11 cellular contexts compared by ENCODE assay signal in the genomic region with DNA sequence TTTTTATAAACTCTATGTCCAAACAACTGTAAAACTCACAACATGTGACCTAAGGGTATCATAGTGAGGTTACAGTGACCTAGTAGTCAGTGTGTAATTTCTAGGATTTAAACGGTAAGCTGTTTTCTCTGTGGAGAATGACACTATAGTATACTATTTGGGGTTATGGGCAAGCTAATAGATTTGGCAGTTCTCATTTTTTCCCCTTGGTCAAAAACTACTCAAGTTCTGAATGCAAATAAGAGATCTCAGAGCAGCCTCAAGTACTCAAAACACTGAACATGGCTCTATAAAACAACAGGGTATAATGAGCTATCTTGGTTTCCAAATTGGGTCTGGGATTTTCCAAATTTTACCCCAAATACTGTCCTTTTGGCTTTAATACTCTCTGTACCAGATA.
DNase-seq lines count a peak whose midpoint lies in the region; ATAC-seq and TF ChIP-seq lines count a peak whose summit lies in the region.
"Had no signal": no experiment of that assay in that cellular context is flagged by ENCODE, and none has a peak within 500 bp of the region (broad histone marks: within the 10 kb centered on the region; RNA-seq: fewer than 3 reads in every experiment).

No MANE protein-coding gene starts in this region.

- H3K4ac ChIP-seq in mesendoderm (ENCODE audit: low read depth, low read length) = no peak overlapping the region

- DNase-seq in MCF 10A (ENCODE audit: unreplicated experiment) (no peak), mesendoderm (no peak), activated gamma-delta T cell (lab: John Stamatoyannopoulos, UW) (no peak)
- no peak for DNase-seq in activated T-cell treated with anti-CD3 and anti-CD28 coated beads, Interleukin-2, amount 50 U/mL, for 72 hours
- DNase-seq: activated CD4-positive, alpha-beta T cell treated with anti-CD3 and anti-CD28 coated beads, Interleukin-2, amount 50 U/mL, for 1 hour; activated naive CD8-positive, alpha-beta T cell treated with anti-CD3 and anti-CD28 coated beads, Interleukin-2, amount 10 ng/mL, durations not matched to agents 7 days and 5 days had no signal

- H3K56ac ChIP-seq in mesendoderm (ENCODE audit: low read length) = peak overlapping the region; percentile 61

- H3K18ac ChIP-seq in mesendoderm (ENCODE audit: low read length) = peak overlapping the region; percentile 87

- H3K79me2 ChIP-seq in ACC112 (ENCODE audit: control insufficient read depth, insufficient read depth, low read length, unreplicated experiment) (no peaks in the 10 kb centered on the region), mesendoderm (ENCODE audit: control insufficient read depth, insufficient read depth, low read length) (no peaks in the 10 kb centered on the region)

- H4K8ac ChIP-seq in mesendoderm (ENCODE audit: low read depth, low read length) = no peak overlapping the region

- peaks cover 26% of the 10 kb centered on the region for H3K4me1 ChIP-seq in ACC112 (ENCODE audit: control insufficient read depth, insufficient read depth, low read length, unreplicated experiment)
- no peaks in the 10 kb centered on the region for H3K4me1 ChIP-seq in mesendoderm (ENCODE audit: control insufficient read depth, low read depth, low read length)

- no peaks in the 10 kb centered on the region for H3K27me3 Mint-ChIP-seq in MCF 10A (ENCODE audit: insufficient read depth, unreplicated experiment)
- no peaks in the 10 kb centered on the region for H3K27me3 Mint-ChIP-seq in activated T-cell treated with anti-CD3 and anti-CD28 coated beads, Interleukin-2, amount 50 U/mL, for 72 hours (ENCODE audit: low read depth)
- H3K27me3 Mint-ChIP-seq: activated naive CD8-positive, alpha-beta T cell treated with anti-CD3 and anti-CD28 coated beads, Interleukin-2, amount 10 ng/mL, durations not matched to agents 7 days and 5 days; B cell had no signal

- peak overlapping the region; percentile 36 for H2BK15ac ChIP-seq in mesendoderm (replicated peaks; ENCODE audit: low read depth)

- peak overlapping the region; percentile 88 for H3K27ac Mint-ChIP-seq in MCF 10A (ENCODE audit: low read depth, unreplicated experiment)
- H3K27ac Mint-ChIP-seq in activated T-cell treated with anti-CD3 and anti-CD28 coated beads, Interleukin-2, amount 50 U/mL, for 72 hours = no peak overlapping the region
- H3K27ac Mint-ChIP-seq: B cell had no signal

- POLR2A ChIA-PET in MCF 10A (lab: Yijun Ruan, JAX) = interaction anchor here (0.6 to 4.0 kb wide), 12 partner anchors 10 to 529 kb away, joined by 3 to 40 read pairs (median 5); partner anchors contain the start of genes IVNS1ABP and SWT1

- ATAC-seq in HG02938 (IDR thresholded peaks at IDR 0.05; ENCODE audit: unreplicated experiment) (peak; percentile 75), GM18861 (IDR thresholded peaks at IDR 0.05; ENCODE audit: unreplicated experiment) (no peak), HG02973 (IDR thresholded peaks at IDR 0.05; ENCODE audit: unreplicated experiment) (no peak)
- ATAC-seq in activated T-cell treated with anti-CD3 and anti-CD28 coated beads, Interleukin-2, amount 50 U/mL, for 72 hours (replicated peaks in 1 of 2) = no peak

- no peaks in the 10 kb centered on the region for H3K79me1 ChIP-seq in mesendoderm (ENCODE audit: low read length)

- H3K4me3 Mint-ChIP-seq in MCF 10A (ENCODE audit: unreplicated experiment) = no peak overlapping the region
- peak overlapping the region in 1 of 2 donors; percentile 73 for H3K4me3 Mint-ChIP-seq in activated T-cell treated with anti-CD3 and anti-CD28 coated beads, Interleukin-2, amount 50 U/mL, for 72 hours
- H3K4me3 Mint-ChIP-seq: B cell had no signal

- H2AFZ ChIP-seq in ACC112 (ENCODE audit: low read length, unreplicated experiment) = peak overlapping the region; percentile 50

- H3K4me1 Mint-ChIP-seq in MCF 10A (ENCODE audit: insufficient read depth, unreplicated experiment) = peaks cover 29% of the 10 kb centered on the region
- H3K4me1 Mint-ChIP-seq in activated T-cell treated with anti-CD3 and anti-CD28 coated beads, Interleukin-2, amount 50 U/mL, for 72 hours (ENCODE audit: low read depth) = peaks cover 42% of the 10 kb centered on the region

- H4K5ac ChIP-seq in mesendoderm (ENCODE audit: low read length) = no peak overlapping the region

- peak overlapping the region; percentile 79 for H2BK5ac ChIP-seq in mesendoderm (ENCODE audit: low read length)

- no CpG with 5 or more reads among the region's 1 CpG for WGBS in mesendoderm (ENCODE audit: extremely low coverage, insufficient coverage, low lambda C conversion rate)

- H3K27me3 ChIP-seq in ACC112 (ENCODE audit: insufficient read depth, low read length) (no peaks in the 10 kb centered on the region), mesendoderm (ENCODE audit: insufficient read depth, low read length, poor library complexity) (no peaks in the 10 kb centered on the region)

- H3K36me3 Mint-ChIP-seq in MCF 10A (ENCODE audit: insufficient read depth, unreplicated experiment) = no peaks in the 10 kb centered on the region
- H3K36me3 Mint-ChIP-seq in activated T-cell treated with anti-CD3 and anti-CD28 coated beads, Interleukin-2, amount 50 U/mL, for 72 hours (ENCODE audit: insufficient read depth in 2 of 2) = peaks cover 8 to 9% of the 10 kb centered on the region in 2 donors

- no peak overlapping the region for H3K9ac ChIP-seq in mesendoderm (ENCODE audit: low read length)

- no peak overlapping the region for H2AK5ac ChIP-seq in mesendoderm (ENCODE audit: low read length)

- H3K36me3 ChIP-seq in ACC112 (ENCODE audit: insufficient read depth, low read length) (no peaks in the 10 kb centered on the region), mesendoderm (ENCODE audit: control insufficient read depth, insufficient read depth, low read length) (no peaks in the 10 kb centered on the region)

- H2BK120ac ChIP-seq in mesendoderm (ENCODE audit: low read depth, low read length) = peak overlapping the region; percentile 97

- peaks cover 2% of the 10 kb centered on the region for H3K9me3 Mint-ChIP-seq in MCF 10A (ENCODE audit: unreplicated experiment)
- peaks cover 0 to 9% of the 10 kb centered on the region in 2 donors for H3K9me3 Mint-ChIP-seq in activated T-cell treated with anti-CD3 and anti-CD28 coated beads, Interleukin-2, amount 50 U/mL, for 72 hours

- BruUV-seq in MCF 10A (replicated peaks; lab: Mats Ljungman, UMichigan) = no TSS peak

- no peak for TF ChIP-seq CTCF in MCF 10A (IDR thresholded peaks at IDR 0.05; ENCODE audit: unreplicated experiment)

- H3K27ac ChIP-seq in ACC112 (ENCODE audit: low read depth, low read length) (peak overlapping the region; percentile 82), mesendoderm (ENCODE audit: low read depth, low read length) (peak overlapping the region; percentile 52)

- no peak overlapping the region for H3K23ac ChIP-seq in mesendoderm (ENCODE audit: low read length)

- CTCF ChIA-PET in MCF 10A (lab: Yijun Ruan, JAX) = interaction anchor here (0.6 to 8.7 kb wide), 11 partner anchors 9 to 329 kb away, joined by 3 to 67 read pairs (median 4); partner anchors contain the start of gene IVNS1ABP

- no peak overlapping the region for H3K4me2 ChIP-seq in mesendoderm (ENCODE audit: low read length)

- intact Hi-C loops in MCF 10A (cut with micrococcal nuclease) = loop anchor here (5.0 kb wide), 1 partner anchor 328 kb away; the partner anchor contains the start of gene IVNS1ABP

- no peak overlapping the region for H3K4me3 ChIP-seq in ACC112 (ENCODE audit: low read depth, low read length)
- no peak overlapping the region for H3K4me3 ChIP-seq in mesendoderm (ENCODE audit: low read length)
